ENCODE assay signal across 11 cellular contexts in the genomic region with DNA sequence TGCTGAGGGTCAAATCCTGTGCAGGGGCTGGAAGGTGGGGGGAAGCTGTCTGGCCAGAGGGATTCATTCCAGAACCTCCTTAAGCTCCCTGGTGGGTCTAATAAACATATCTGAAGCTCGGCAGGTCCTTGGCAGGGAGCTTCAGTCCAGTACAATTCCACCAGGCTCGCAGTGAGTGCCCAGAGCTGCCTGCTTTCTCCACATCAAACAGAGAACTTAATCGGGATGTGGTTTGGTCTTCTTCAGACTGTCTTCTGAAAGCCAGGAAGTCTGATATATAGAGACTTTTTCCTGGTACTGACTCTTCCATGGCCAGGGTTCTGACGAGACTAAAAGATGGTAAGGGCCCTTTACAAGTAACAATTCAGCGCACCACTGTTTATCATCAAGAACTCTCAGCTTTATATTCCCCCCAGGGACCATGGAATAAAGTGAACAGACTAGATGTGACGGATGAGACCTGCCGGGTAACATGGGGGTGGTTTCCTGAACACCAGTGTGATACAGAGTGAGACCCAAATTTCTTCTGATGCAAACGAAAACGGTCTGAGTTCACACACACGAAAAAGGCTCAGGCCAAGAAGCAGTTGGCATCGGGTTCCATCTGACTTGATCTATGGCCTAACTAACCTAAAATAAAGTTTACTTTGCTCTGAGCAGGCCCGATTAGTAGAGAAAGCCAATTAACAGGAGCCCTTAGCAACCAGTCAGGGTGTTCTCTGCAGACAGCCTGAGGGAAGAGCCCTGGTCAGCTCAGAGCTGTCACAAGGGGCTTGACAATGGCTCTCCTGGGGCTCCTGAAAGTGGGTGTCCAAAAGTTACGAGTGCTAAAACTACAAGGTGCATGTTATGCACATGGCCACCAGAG. TPM values are rescaled to one million over a fixed set of nuclear protein-coding genes. Genes with fewer than 3 reads are reported as not detected.
DNase-seq lines count a peak whose midpoint lies in the region; ATAC-seq and TF ChIP-seq lines count a peak whose summit lies in the region.
"Had no signal": no experiment of that assay in that cellular context is flagged by ENCODE, and none has a peak within 500 bp of the region (broad histone marks: within the 10 kb centered on the region; RNA-seq: fewer than 3 reads in every experiment).

No MANE protein-coding gene starts in this region.

- DNase-seq in Right ventricle myocardium superior (no peak), Right ventricle myocardium inferior (ENCODE audit: missing footprints) (no peak), lower lobe of right lung (no peak), upper lobe of left lung (no peak), retina (no peak), GF-D8 (lab: John Stamatoyannopoulos, UW) (no peak), body of pancreas (no peak)
- DNase-seq: effector CD8-positive, alpha-beta T cell; islet precursor cell had no signal

- TF ChIP-seq CTCF in lower lobe of right lung (IDR thresholded peaks at IDR 0.05) (no peak), upper lobe of left lung (IDR thresholded peaks at IDR 0.05) (no peak), body of pancreas (IDR thresholded peaks at IDR 0.05) (no peak)

- peaks cover 26% of the 10 kb centered on the region for H3K36me3 ChIP-seq in lower lobe of right lung
- H3K36me3 ChIP-seq in upper lobe of left lung, result peaks cover 0 to 12% (median 2%) of the 10 kb centered on the region in 4 donors
- no peaks in the 10 kb centered on the region for H3K36me3 ChIP-seq in body of pancreas (replicated peaks in 1 of 2; ENCODE audit: insufficient read depth in 1 of 2, low read depth in 2 of 2)

- 68 to 69% methylated on average over 13 of the region's 13 CpGs for WGBS in upper lobe of left lung, 2 donors
- WGBS in body of pancreas, 2 donors, result 61 to 63% methylated on average over 12 to 13 of the region's 13 CpGs

- ATAC-seq in Right ventricle myocardium superior (ENCODE audit: poor library complexity) (peak; percentile 22), Right ventricle myocardium inferior (no peak), lower lobe of right lung (no peak), upper lobe of left lung (ENCODE audit: low FRiP score in 2 of 2) (no peak), body of pancreas (no peak)

- H3K4me1 ChIP-seq in lower lobe of right lung (peaks cover 79% of the 10 kb centered on the region), upper lobe of left lung (peaks cover 65 to 78% (median 72%) of the 10 kb centered on the region in 4 donors), body of pancreas (peaks cover 32% of the 10 kb centered on the region)

- H3K4me3 ChIP-seq in lower lobe of right lung (no peak overlapping the region), upper lobe of left lung (no peak overlapping the region), body of pancreas (no peak overlapping the region)

- peak overlapping the region; percentile 22 for H3K27ac ChIP-seq in angular gyrus (ENCODE audit: low read depth, low read length)
- H3K27ac ChIP-seq in lower lobe of right lung, result peak overlapping the region; percentile 75
- peak overlapping the region; percentile 54 to 74 (median 64) for H3K27ac ChIP-seq in upper lobe of left lung
- H3K27ac ChIP-seq in body of pancreas, result peak overlapping the region in 2 of 4 donors; percentile 17 to 53
- H3K27ac ChIP-seq: HL-60 had no signal

- no peak for TF ChIP-seq EP300 in upper lobe of left lung (IDR thresholded peaks at IDR 0.05)

- intact Hi-C loops in Right ventricle myocardium superior (cut with DNase I), result no loop called here
- intact Hi-C loops in Right ventricle myocardium inferior (cut with DNase I), result loop anchor here (5.0 kb wide), 1 partner anchor 42 kb away; no protein-coding TSS in a partner anchor
- intact Hi-C loops in lower lobe of right lung (cut with DNase I), result no loop called here
- intact Hi-C loops in body of pancreas (cut with DNase I), result no loop called here

- no peaks in the 10 kb centered on the region for H3K27me3 ChIP-seq in lower lobe of right lung (ENCODE audit: low read depth)
- no peaks in the 10 kb centered on the region for H3K27me3 ChIP-seq in upper lobe of left lung
- no peaks in the 10 kb centered on the region for H3K27me3 ChIP-seq in body of pancreas

- TF ChIP-seq POLR2A in upper lobe of left lung (IDR thresholded peaks at IDR 0.05), result no peak
- no peak for TF ChIP-seq POLR2A in body of pancreas (IDR thresholded peaks at IDR 0.05)

- H3K9me3 ChIP-seq in lower lobe of right lung, result no peaks in the 10 kb centered on the region
- H3K9me3 ChIP-seq in upper lobe of left lung, result no peaks in the 10 kb centered on the region
- no peaks in the 10 kb centered on the region for H3K9me3 ChIP-seq in body of pancreas

RNA-seq across cellular contexts. Expression of gene RANBP3, which starts 29.0 kb away (rescaled TPM):
- total RNA-seq in Right ventricle myocardium superior (57.4 TPM), Right ventricle myocardium inferior (65.6 TPM), lower lobe of right lung (70.8 TPM), upper lobe of left lung (100 to 1,000 TPM in 1 of 6 donors, 10 to 100 TPM in 5; 64.4 to 116 (median 68.5) TPM), body of pancreas (10 to 100 TPM; 62.0 to 90.0 TPM)

RNA-seq across cellular contexts. Expression of gene CAPS, which starts 34.9 kb away (rescaled TPM):
- 3.4 TPM for total RNA-seq in Right ventricle myocardium superior
- 3.8 TPM for total RNA-seq in Right ventricle myocardium inferior
- 76.7 TPM for total RNA-seq in lower lobe of right lung
- 100 to 1,000 TPM in 4 of 6 donors, 10 to 100 TPM in 2; 20.6 to 414 (median 115) TPM for total RNA-seq in upper lobe of left lung
- 10 to 100 TPM; 18.7 to 38.6 TPM for total RNA-seq in body of pancreas

RNA-seq across cellular contexts. Expression of gene VMAC, which starts 44.3 kb away (rescaled TPM):
- total RNA-seq in Right ventricle myocardium superior (2.1 TPM), Right ventricle myocardium inferior (1.6 TPM), lower lobe of right lung (8.1 TPM), upper lobe of left lung (10 to 100 TPM in 3 of 6 donors, 1 to 10 TPM in 3; 4.1 to 38.8 (median 9.3) TPM), body of pancreas (10 to 100 TPM; 12.5 to 15.3 TPM)

RNA-seq across cellular contexts. Expression of gene NDUFA11, which starts 45.3 kb away (rescaled TPM):
- 606 TPM for total RNA-seq in Right ventricle myocardium superior
- 571 TPM for total RNA-seq in Right ventricle myocardium inferior
- 150 TPM for total RNA-seq in lower lobe of right lung
- total RNA-seq in upper lobe of left lung, result 100 to 1,000 TPM in 4 of 6 donors, 10 to 100 TPM in 2; 87.3 to 238 (median 157) TPM
- total RNA-seq in body of pancreas, result 10 to 100 TPM; 31.6 to 79.1 TPM
